In the genomic region with DNA sequence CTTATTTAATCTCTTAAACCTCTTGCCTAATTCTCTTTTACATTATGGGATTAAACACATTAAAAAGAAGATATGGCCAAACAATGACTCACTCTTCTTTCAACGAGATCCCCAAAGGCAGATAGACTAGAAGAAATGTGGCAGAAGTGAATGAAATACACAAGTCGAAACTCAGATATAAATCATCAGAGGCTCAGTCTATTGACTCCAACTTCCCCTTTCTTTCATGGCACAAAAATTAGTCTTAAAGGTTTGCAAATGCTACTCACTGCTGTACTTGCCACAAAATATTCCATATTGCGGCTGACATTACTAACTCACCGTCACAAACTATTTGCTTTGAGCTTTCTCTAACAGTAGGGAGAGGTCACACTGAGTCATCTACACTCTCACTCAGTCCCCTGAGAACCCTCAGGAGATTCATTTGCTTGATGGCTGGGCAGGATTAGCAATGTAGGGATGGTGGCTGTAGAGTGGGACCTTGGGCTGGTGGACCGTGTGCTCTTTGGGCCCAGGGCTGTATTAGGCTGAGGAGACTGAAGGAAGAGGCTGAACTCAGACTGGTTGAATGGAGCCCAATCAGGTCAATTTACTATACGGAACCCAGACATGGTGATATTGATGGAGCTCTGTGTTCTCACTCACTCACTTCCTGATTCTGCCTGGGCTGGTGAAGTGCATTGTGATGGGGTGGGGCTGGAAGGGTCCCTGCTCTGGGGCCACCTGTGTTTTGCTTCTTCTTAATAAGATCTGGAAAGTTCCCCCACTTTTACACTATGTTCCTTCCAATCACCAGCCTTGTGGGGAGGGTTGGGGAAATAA, we compare ENCODE assay signal across 10 cellular contexts. TPM values are rescaled to one million over a fixed set of nuclear protein-coding genes. Genes with fewer than 3 reads are reported as not detected.
A peak's percentile ranks its signal among the peaks of the same experiment; 100 is the strongest.
DNase-seq lines count a peak whose midpoint lies in the region; ATAC-seq, FAIRE-seq and TF ChIP-seq lines count a peak whose summit lies in the region.
"Had no signal": no experiment of that assay in that cellular context is flagged by ENCODE, and none has a peak within 500 bp of the region (broad histone marks: within the 10 kb centered on the region; RNA-seq: fewer than 3 reads in every experiment).

No MANE protein-coding gene starts in this region.

- no peak overlapping the region for H3K4me3 ChIP-seq in osteoblast (ENCODE audit: insufficient read depth, low read length)

- CTCF ChIA-PET in activated CD4-positive, alpha-beta T cell treated with anti-CD3 and anti-CD28 coated beads, Interleukin-2, amount 10 ng/mL, durations not matched to agents 7 days and 5 days (lab: Charles Lee) = no interaction called here

- H3K27ac Mint-ChIP-seq in activated CD4-positive, alpha-beta T cell treated with anti-CD3 and anti-CD28 coated beads, Interleukin-2, amount 10 ng/mL, durations not matched to agents 7 days and 5 days = no peak overlapping the region
- peak overlapping the region; percentile 60 for H3K27ac Mint-ChIP-seq in T-helper 2 cell treated with Interferon-gamma antibody and Interleukin-4, amounts not matched to agents 5 μg/mL and 100 μg/mL, for 36 hours

- FAIRE-seq in urothelium cell line (lab: Jason Lieb, UNC) = no peak

- no peaks in the 10 kb centered on the region for H3K9me3 ChIP-seq in osteoblast (ENCODE audit: low read depth, low read length)

- H3K27me3 ChIP-seq in osteoblast (ENCODE audit: insufficient read depth, low read length) = no peaks in the 10 kb centered on the region

- peak; percentile 65 for ATAC-seq in HG03064 (IDR thresholded peaks at IDR 0.05; ENCODE audit: low read depth, unreplicated experiment)
- ATAC-seq in HG02763 (IDR thresholded peaks at IDR 0.05; ENCODE audit: unreplicated experiment) = no peak

- no peaks in the 10 kb centered on the region for H3K79me2 ChIP-seq in osteoblast (ENCODE audit: insufficient read depth, low read length)

- TF ChIP-seq CTCF in osteoblast (IDR thresholded peaks at IDR 0.05; ENCODE audit: extremely low read depth, low read depth, low read length) = no peak

- H3K4me3 Mint-ChIP-seq in activated CD4-positive, alpha-beta T cell treated with anti-CD3 and anti-CD28 coated beads, Interleukin-2, amount 10 ng/mL, durations not matched to agents 7 days and 5 days = no peak overlapping the region
- H3K4me3 Mint-ChIP-seq in T-helper 2 cell treated with Interferon-gamma antibody and Interleukin-4, amounts not matched to agents 5 μg/mL and 100 μg/mL, for 36 hours = no peak overlapping the region

- H4K20me1 ChIP-seq in osteoblast (ENCODE audit: insufficient read depth, low read length) = no peaks in the 10 kb centered on the region

- peaks cover 13% of the 10 kb centered on the region for H3K9me3 Mint-ChIP-seq in activated CD4-positive, alpha-beta T cell treated with anti-CD3 and anti-CD28 coated beads, Interleukin-2, amount 10 ng/mL, durations not matched to agents 7 days and 5 days
- H3K9me3 Mint-ChIP-seq in T-helper 2 cell treated with Interferon-gamma antibody and Interleukin-4, amounts not matched to agents 5 μg/mL and 100 μg/mL, for 36 hours = peaks cover 8% of the 10 kb centered on the region

- peaks cover 2% of the 10 kb centered on the region for H3K36me3 Mint-ChIP-seq in activated CD4-positive, alpha-beta T cell treated with anti-CD3 and anti-CD28 coated beads, Interleukin-2, amount 10 ng/mL, durations not matched to agents 7 days and 5 days (ENCODE audit: low read depth)
- H3K36me3 Mint-ChIP-seq in T-helper 2 cell treated with Interferon-gamma antibody and Interleukin-4, amounts not matched to agents 5 μg/mL and 100 μg/mL, for 36 hours (ENCODE audit: low read depth) = no peaks in the 10 kb centered on the region

- H3K4me1 ChIP-seq in osteoblast (ENCODE audit: insufficient read depth, low read length) = peaks cover 33% of the 10 kb centered on the region

- peaks cover 5% of the 10 kb centered on the region for H3K27me3 Mint-ChIP-seq in activated CD4-positive, alpha-beta T cell treated with anti-CD3 and anti-CD28 coated beads, Interleukin-2, amount 10 ng/mL, durations not matched to agents 7 days and 5 days
- no peaks in the 10 kb centered on the region for H3K27me3 Mint-ChIP-seq in T-helper 2 cell treated with Interferon-gamma antibody and Interleukin-4, amounts not matched to agents 5 μg/mL and 100 μg/mL, for 36 hours (ENCODE audit: low read depth)

- peaks cover 7% of the 10 kb centered on the region for H3K4me1 Mint-ChIP-seq in activated CD4-positive, alpha-beta T cell treated with anti-CD3 and anti-CD28 coated beads, Interleukin-2, amount 10 ng/mL, durations not matched to agents 7 days and 5 days
- peaks cover 13% of the 10 kb centered on the region for H3K4me1 Mint-ChIP-seq in T-helper 2 cell treated with Interferon-gamma antibody and Interleukin-4, amounts not matched to agents 5 μg/mL and 100 μg/mL, for 36 hours (ENCODE audit: low read depth)

- no peak overlapping the region for H2AFZ ChIP-seq in osteoblast (ENCODE audit: low read length)

- peak; percentile 35 for DNase-seq in activated CD4-positive, alpha-beta T cell treated with anti-CD3 and anti-CD28 coated beads for 48 hours
- DNase-seq in activated CD4-positive, alpha-beta T cell treated with anti-CD3 and anti-CD28 coated beads, Interleukin-2, amount 10 ng/mL, durations not matched to agents 7 days and 5 days = no peak
- DNase-seq in T-helper 2 cell treated with Interferon-gamma antibody and Interleukin-4, amounts not matched to agents 5 μg/mL and 100 μg/mL, for 36 hours (ENCODE audit: low spot score) = peak; percentile 68
- DNase-seq in osteoblast (ENCODE audit: insufficient read length, low spot score, missing footprints) (peak; percentile 29), urothelium cell line (ENCODE audit: low spot score) (no peak), superior temporal gyrus (ENCODE audit: extremely low spot score) (no peak)
- DNase-seq: activated CD4-positive, CD25-positive, alpha-beta regulatory T cell treated with anti-CD3 and anti-CD28 coated beads, Interleukin-2, amount 50 U/mL, for 72 hours had no signal

- POLR2A ChIA-PET in activated CD4-positive, alpha-beta T cell treated with anti-CD3 and anti-CD28 coated beads, Interleukin-2, amount 10 ng/mL, durations not matched to agents 7 days and 5 days (lab: Charles Lee) = no interaction called here

- peak overlapping the region; percentile 74 for H3K27ac ChIP-seq in osteoblast (ENCODE audit: low read depth, low read length)
- H3K27ac ChIP-seq: HL-60 had no signal

- no peaks in the 10 kb centered on the region for H3K36me3 ChIP-seq in osteoblast (ENCODE audit: insufficient read depth, low read length)

- peak overlapping the region; percentile 52 for H3K4me2 ChIP-seq in osteoblast (ENCODE audit: insufficient read depth, low read length)

RNA-seq across cellular contexts. Expression of a gene that starts 42.8 kb away (rescaled TPM):
- 10 to 100 TPM; 30.2 to 32.1 TPM for total RNA-seq in activated CD4-positive, alpha-beta T cell treated with anti-CD3 and anti-CD28 coated beads, Interleukin-2, amount 10 ng/mL, durations not matched to agents 7 days and 5 days
- total RNA-seq in osteoblast = 31.5 and 32.1 TPM in 2 replicates

Comparison
In these comparisons a context has a peak if more than half of its experiments do, and no peak if none do; other contexts are left out.
1. DNase-seq: peak in activated CD4-positive, alpha-beta T cell treated with anti-CD3 and anti-CD28 coated beads for 48 hours (single experiment), T-helper 2 cell treated with Interferon-gamma antibody and Interleukin-4, amounts not matched to agents 5 μg/mL and 100 μg/mL, for 36 hours (single experiment) and osteoblast (single experiment); none in activated CD4-positive, alpha-beta T cell treated with anti-CD3 and anti-CD28 coated beads, Interleukin-2, amount 10 ng/mL, durations not matched to agents 7 days and 5 days (single experiment), urothelium cell line (single experiment) and superior temporal gyrus (single experiment).